1 cellular context compared by ENCODE assay signal in genomic region chr16:11254913-11255736, GRCh38.
TF ChIP-seq lines count a peak whose summit lies in the region.

No MANE protein-coding gene starts in this region.

TF ChIP-seq in HEK293, 187 proteins besides CTCF, POLR2A, EP300 and RAD21 (continued from another document):
- TF ChIP-seq KLF10 (tag by site-specific recombination; IDR thresholded peaks at IDR 0.05) (peak; percentile 14; the same call in 1 of the 2 replicates), ZNF513 (tag by site-specific recombination; IDR thresholded peaks at IDR 0.05) (peak; percentile 63), ZFHX2 (tag by site-specific recombination; conservative IDR thresholded peaks at IDR 0.05) (peak; percentile 15; the same call in 1 of the 2 replicates), BCL11B (tag by site-specific recombination; IDR thresholded peaks at IDR 0.05; ENCODE audit: low read depth) (0 out of 2 replicates have a peak, but pooled peaks have one; percentile 51), SP2 (tag by site-specific recombination; IDR thresholded peaks at IDR 0.05) (no peak)
